Comparison of ENCODE assay signal across 25 cellular contexts in the genomic region with DNA sequence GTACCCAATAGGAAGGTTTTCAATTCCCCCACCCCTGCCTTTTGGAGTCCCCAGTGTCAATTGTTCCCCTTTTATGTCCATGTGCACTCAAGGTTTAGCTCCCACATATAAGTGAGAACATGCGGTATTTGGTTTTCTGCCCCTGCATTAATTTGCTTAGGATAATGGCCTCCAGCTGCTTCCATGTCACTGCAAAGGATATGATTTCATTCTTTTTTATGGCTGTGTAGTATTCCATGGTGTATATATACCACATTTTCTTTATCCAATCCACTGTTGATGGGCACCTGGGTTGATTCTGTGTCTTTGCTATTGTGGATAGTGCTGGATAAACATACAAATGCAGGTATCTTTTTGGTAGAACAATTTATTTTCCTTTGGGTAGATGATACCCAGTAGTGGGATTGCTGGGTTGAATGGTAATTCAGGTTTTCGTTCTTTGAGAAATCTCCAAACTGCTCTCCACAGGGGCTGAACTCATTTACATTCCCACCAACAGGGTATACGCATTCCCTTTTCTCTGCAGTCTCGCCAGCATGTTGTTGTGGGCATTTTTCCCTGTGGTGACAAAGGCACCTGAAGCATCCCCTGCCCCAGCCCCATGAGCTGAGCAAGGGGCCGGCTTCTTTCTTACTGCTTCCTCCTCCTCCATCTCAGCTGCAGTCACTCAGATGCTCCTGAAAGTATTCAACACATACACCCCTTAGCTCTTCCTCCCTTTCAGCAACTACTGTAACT.
"Had no signal": no experiment of that assay in that cellular context is flagged by ENCODE, and none has a peak within 500 bp of the region (broad histone marks: within the 10 kb centered on the region; RNA-seq: fewer than 3 reads in every experiment).

No MANE protein-coding gene starts in this region.

- H3K27me3 Mint-ChIP-seq: activated naive CD8-positive, alpha-beta T cell had no signal

- H3K4me3 Mint-ChIP-seq: activated B cell treated with CpG ODN at 0.5 μM for 24 hours; activated CD4-positive, alpha-beta memory T cell treated with anti-CD3 and anti-CD28 coated beads, Interleukin-2, amount 10 ng/mL, durations not matched to agents 7 days and 5 days; activated naive CD4-positive, alpha-beta T cell treated with anti-CD3 and anti-CD28 coated beads for 36 hours; activated naive CD8-positive, alpha-beta T cell; activated T-helper 17 cell treated with anti-CD3 and anti-CD28 coated beads, Interleukin-2, amount 50 U/mL, for 72 hours; T-helper 17 cell had no signal

- H3K9me3 Mint-ChIP-seq: activated CD4-positive, alpha-beta memory T cell treated with anti-CD3 and anti-CD28 coated beads, Interleukin-2, amount 10 ng/mL, durations not matched to agents 7 days and 5 days; activated naive CD4-positive, alpha-beta T cell treated with anti-CD3 and anti-CD28 coated beads for 36 hours; activated T-helper 17 cell treated with anti-CD3 and anti-CD28 coated beads, Interleukin-2, amount 50 U/mL, for 72 hours had no signal

- H3K27me3 ChIP-seq: brain microvascular endothelial cell, cardiac muscle cell had no signal

- ATAC-seq: activated T-helper 17 cell treated with anti-CD3 and anti-CD28 coated beads, Interleukin-2, amount 50 U/mL, for 72 hours; T-helper 17 cell had no signal

- DNase-seq: activated B cell treated with CpG ODN at 0.5 μM for 24 hours; activated CD4-positive, alpha-beta memory T cell treated with anti-CD3 and anti-CD28 coated beads, Interleukin-2, amount 10 ng/mL, durations not matched to agents 7 days and 5 days; activated CD4-positive, alpha-beta T cell treated with anti-CD3 and anti-CD28 coated beads for 1 hour; activated CD4-positive, alpha-beta T cell treated with anti-CD3 and anti-CD28 coated beads, Interleukin-2, amount 50 U/mL, for 1 hour; activated gamma-delta T cell; activated naive CD4-positive, alpha-beta T cell treated with anti-CD3 and anti-CD28 coated beads for 36 hours; activated T-cell treated with anti-CD3 and anti-CD28 coated beads for 4 hours; activated T-cell treated with anti-CD3 and anti-CD28 coated beads, Interleukin-2, amount 50 U/mL, for 48 hours; amygdala; brain microvascular endothelial cell; NCI-H1092; NCI-H1417; NCI-H1930; NCI-H2171; NCI-H345; NCI-H510A treated with DMSO at 0.1 percent for 48 hours; NK-92 treated with Interleukin-12 subunit alpha and Interleukin-12 subunit beta, amount 100 ng/mL, for 24 hours; PC-9; SIG-M5; T-helper 17 cell; T-helper 9 cell had no signal

- H3K4me3 ChIP-seq: cardiac muscle cell, PC-9 had no signal

- H3K27ac ChIP-seq: brain microvascular endothelial cell, cardiac muscle cell, KMS-11, PC-9 had no signal

- H3K27ac Mint-ChIP-seq: activated B cell treated with CpG ODN at 0.5 μM for 24 hours; activated CD4-positive, alpha-beta memory T cell treated with anti-CD3 and anti-CD28 coated beads, Interleukin-2, amount 10 ng/mL, durations not matched to agents 7 days and 5 days; activated naive CD4-positive, alpha-beta T cell treated with anti-CD3 and anti-CD28 coated beads for 36 hours; activated naive CD8-positive, alpha-beta T cell; activated T-helper 17 cell treated with anti-CD3 and anti-CD28 coated beads, Interleukin-2, amount 50 U/mL, for 72 hours; T-helper 17 cell had no signal

- H3K9ac ChIP-seq: KMS-11 had no signal

- H3K4me1 Mint-ChIP-seq: activated B cell treated with CpG ODN at 0.5 μM for 24 hours; activated CD4-positive, alpha-beta memory T cell treated with anti-CD3 and anti-CD28 coated beads, Interleukin-2, amount 10 ng/mL, durations not matched to agents 7 days and 5 days; activated T-helper 17 cell treated with anti-CD3 and anti-CD28 coated beads, Interleukin-2, amount 50 U/mL, for 72 hours; T-helper 17 cell had no signal

- H3K36me3 ChIP-seq: brain microvascular endothelial cell, cardiac muscle cell had no signal

- H3K36me3 Mint-ChIP-seq: activated naive CD8-positive, alpha-beta T cell had no signal
